8 cellular contexts compared by ENCODE assay signal in genomic region chr6:39029156-39030011, GRCh38. TPM values are rescaled to one million over a fixed set of nuclear protein-coding genes. Genes with fewer than 3 reads are reported as not detected.
A peak's percentile ranks its signal among the peaks of the same experiment; 100 is the strongest.
DNase-seq lines count a peak whose midpoint lies in the region; ATAC-seq and TF ChIP-seq lines count a peak whose summit lies in the region.

No MANE protein-coding gene starts in this region.

- H3K27me3 ChIP-seq in thyroid gland = no peaks in the 10 kb centered on the region

- TF ChIP-seq CTCF in C4-2B (conservative IDR thresholded peaks at IDR 0.05) = peak; percentile 93
- TF ChIP-seq CTCF in thyroid gland (IDR thresholded peaks at IDR 0.05) = peak; percentile 16 to 70 (median 36)

- intact Hi-C loops in thyroid gland (cut with DNase I) = no loop called here

- no peaks in the 10 kb centered on the region for H3K4me1 ChIP-seq in thyroid gland

- 75 to 77% methylated on average over 13 of the region's 13 CpGs for WGBS in thyroid gland, 2 donors

- no peaks in the 10 kb centered on the region for H3K9me3 ChIP-seq in thyroid gland

- H3K36me3 Mint-ChIP-seq in activated naive CD8-positive, alpha-beta T cell treated with anti-CD3 and anti-CD28 coated beads for 36 hours = no peaks in the 10 kb centered on the region

- no peak overlapping the region for H3K27ac Mint-ChIP-seq in activated naive CD8-positive, alpha-beta T cell treated with anti-CD3 and anti-CD28 coated beads for 36 hours

- H3K27me3 Mint-ChIP-seq in activated naive CD8-positive, alpha-beta T cell treated with anti-CD3 and anti-CD28 coated beads for 36 hours = peaks cover 35% of the 10 kb centered on the region

- no peak for TF ChIP-seq POLR2A in thyroid gland (IDR thresholded peaks at IDR 0.05)

- H3K4me3 Mint-ChIP-seq in activated naive CD8-positive, alpha-beta T cell treated with anti-CD3 and anti-CD28 coated beads for 36 hours = no peak overlapping the region

- H3K36me3 ChIP-seq in thyroid gland = no peaks in the 10 kb centered on the region

- DNase-seq in OCI-M1 (lab: John Stamatoyannopoulos, UW) = peak; percentile 67
- DNase-seq in activated naive CD8-positive, alpha-beta T cell treated with anti-CD3 and anti-CD28 coated beads for 36 hours = peak; percentile 55
- no peak for DNase-seq in left lobe of liver (ENCODE audit: low spot score)
- peak; percentile 25 to 38 for DNase-seq in thyroid gland
- DNase-seq in DMS79 (lab: John Stamatoyannopoulos, UW) = no peak

- no peak overlapping the region for H3K27ac ChIP-seq in C4-2B
- H3K27ac ChIP-seq in thyroid gland = no peak overlapping the region

- no peaks in the 10 kb centered on the region for H3K4me1 Mint-ChIP-seq in activated naive CD8-positive, alpha-beta T cell treated with anti-CD3 and anti-CD28 coated beads for 36 hours

- no peaks in the 10 kb centered on the region for H3K9me3 Mint-ChIP-seq in activated naive CD8-positive, alpha-beta T cell treated with anti-CD3 and anti-CD28 coated beads for 36 hours

- ATAC-seq in GM21367 (IDR thresholded peaks at IDR 0.05; ENCODE audit: unreplicated experiment) = peak; percentile 74
- peak; percentile 70 for ATAC-seq in left lobe of liver
- ATAC-seq in GM21717 (IDR thresholded peaks at IDR 0.05; ENCODE audit: unreplicated experiment) = no peak

- no peak overlapping the region for H3K4me3 ChIP-seq in thyroid gland (replicated peaks in 1 of 3)

RNA-seq across cellular contexts. Expression of gene GLP1R, which starts 19.2 kb away (rescaled TPM):
- under 1 TPM; 0.43 to 0.56 TPM for total RNA-seq in activated naive CD8-positive, alpha-beta T cell treated with anti-CD3 and anti-CD28 coated beads for 36 hours
- not detected for total RNA-seq in left lobe of liver
- total RNA-seq in thyroid gland = under 1 TPM; 0.13 to 0.45 (median 0.18) TPM

Comparison
In these comparisons a context has a peak if more than half of its experiments do, and no peak if none do; other contexts are left out.
1. DNase-seq: peak in OCI-M1 (single experiment), activated naive CD8-positive, alpha-beta T cell treated with anti-CD3 and anti-CD28 coated beads for 36 hours (single experiment) and thyroid gland (2 of 2); none in left lobe of liver (single experiment) and DMS79 (single experiment).